9 cellular contexts compared by ENCODE assay signal in the genomic region with DNA sequence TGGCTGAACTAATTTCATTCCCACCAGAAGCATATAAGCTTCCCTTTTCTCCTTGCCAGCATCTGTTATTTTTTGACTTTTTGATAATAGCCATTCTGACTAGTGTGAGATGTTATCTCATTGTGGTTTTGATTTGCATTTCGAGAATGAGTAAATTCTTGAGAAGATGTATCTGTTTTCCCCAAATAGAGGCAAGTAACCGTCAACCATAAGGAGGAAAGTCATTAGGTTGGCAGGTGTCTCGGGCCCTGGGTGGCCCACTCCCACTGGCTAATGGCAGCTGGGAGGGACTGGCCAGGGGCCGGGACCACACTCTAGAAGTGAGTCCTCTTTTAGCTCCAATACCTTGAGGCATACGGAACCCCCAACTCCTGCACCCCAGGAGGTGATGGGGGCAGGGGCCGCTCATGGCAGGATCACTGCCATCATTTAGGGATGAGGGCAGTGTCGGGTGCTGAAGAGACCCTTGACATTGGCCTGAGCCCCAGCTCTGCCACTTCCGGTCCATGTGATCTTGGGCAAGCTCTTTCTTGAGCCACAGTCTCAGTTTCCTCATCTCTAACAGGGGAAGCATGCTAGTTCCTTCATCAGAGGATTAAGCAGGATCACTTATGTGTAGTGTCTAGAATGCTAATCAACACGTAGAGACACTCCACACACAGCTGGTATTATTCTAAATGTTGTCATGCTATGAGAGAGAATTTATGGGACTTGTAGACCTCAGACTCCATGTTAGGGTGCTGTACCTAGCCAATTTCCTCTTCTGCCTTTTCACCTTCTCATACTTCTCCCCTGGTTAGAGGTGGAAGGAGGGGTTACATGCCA. TPM values are rescaled to one million over a fixed set of nuclear protein-coding genes. Genes with fewer than 3 reads are reported as not detected.
A peak's percentile ranks its signal among the peaks of the same experiment; 100 is the strongest.
DNase-seq lines count a peak whose midpoint lies in the region; ATAC-seq and TF ChIP-seq lines count a peak whose summit lies in the region.
"Had no signal": no experiment of that assay in that cellular context is flagged by ENCODE, and none has a peak within 500 bp of the region (broad histone marks: within the 10 kb centered on the region; RNA-seq: fewer than 3 reads in every experiment).

No MANE protein-coding gene starts in this region.

- POLR2A ChIA-PET in activated CD4-positive, alpha-beta memory T cell treated with anti-CD3 and anti-CD28 coated beads for 36 hours (lab: Charles Lee), result interaction anchor here (0.6 to 3.0 kb wide), 9 partner anchors 9 to 475 kb away, joined by 3 to 14 read pairs (median 3); a partner anchor contains a TSS

- no peaks in the 10 kb centered on the region for H3K27me3 ChIP-seq in upper lobe of right lung
- H3K27me3 ChIP-seq in left ventricle myocardium inferior (ENCODE audit: low read depth), result peaks cover 64% of the 10 kb centered on the region

- H3K36me3 ChIP-seq in upper lobe of right lung (no peaks in the 10 kb centered on the region), left ventricle myocardium inferior (no peaks in the 10 kb centered on the region)

- DNase-seq in stimulated activated CD4-positive, alpha-beta T cell treated with anti-CD3 and anti-CD28 coated beads, Interleukin-12 subunit alpha, Interleukin-12 subunit beta, amount 100 ng/mL, for 48 hours (ENCODE audit: low read depth in 2 of 3, low spot score in 1 of 3), result peak in 2 of 3 donors; percentile 32 to 41
- no peak for DNase-seq in stimulated activated CD4-positive, alpha-beta T cell treated with anti-CD3 and anti-CD28 coated beads, Interleukin-12 subunit alpha, Interleukin-12 subunit beta, amount 100 ng/mL, for 4 hours
- DNase-seq in activated CD4-positive, alpha-beta memory T cell treated with anti-CD3 and anti-CD28 coated beads for 36 hours, result peak; percentile 82
- DNase-seq in upper lobe of right lung (no peak), GDM1 (lab: John Stamatoyannopoulos, UW) (no peak), left ventricle myocardium inferior (no peak), NCI-H2029 (lab: John Stamatoyannopoulos, UW) (no peak)

- H3K27me3 Mint-ChIP-seq in activated CD4-positive, alpha-beta memory T cell treated with anti-CD3 and anti-CD28 coated beads for 36 hours, result no peaks in the 10 kb centered on the region

- intact Hi-C loops in activated CD4-positive, alpha-beta memory T cell treated with anti-CD3 and anti-CD28 coated beads for 36 hours (cut with micrococcal nuclease), result loop anchor here (1.0 to 2.0 kb wide), 8 partner anchors 8 to 207 kb away; a partner anchor contains a TSS
- intact Hi-C loops in upper lobe of right lung (cut with DNase I), result no loop called here
- intact Hi-C loops in left ventricle myocardium inferior (cut with micrococcal nuclease), result no loop called here

- TF ChIP-seq CTCF in upper lobe of right lung (IDR thresholded peaks at IDR 0.05), result no peak
- TF ChIP-seq CTCF in left ventricle myocardium inferior (IDR thresholded peaks at IDR 0.05; ENCODE audit: borderline replicate concordance), result no peak

- peak overlapping the region; percentile 90 for H3K27ac Mint-ChIP-seq in activated CD4-positive, alpha-beta memory T cell treated with anti-CD3 and anti-CD28 coated beads for 36 hours

- peaks cover 14% of the 10 kb centered on the region for H3K4me1 ChIP-seq in upper lobe of right lung
- H3K4me1 ChIP-seq in left ventricle myocardium inferior, result no peaks in the 10 kb centered on the region

- no peaks in the 10 kb centered on the region for H3K9me3 ChIP-seq in upper lobe of right lung
- H3K9me3 ChIP-seq in left ventricle myocardium inferior (replicated peaks), result no peaks in the 10 kb centered on the region

- H3K9me3 Mint-ChIP-seq in activated CD4-positive, alpha-beta memory T cell treated with anti-CD3 and anti-CD28 coated beads for 36 hours, result no peaks in the 10 kb centered on the region

- H3K4me3 ChIP-seq in upper lobe of right lung, result no peak overlapping the region
- no peak overlapping the region for H3K4me3 ChIP-seq in left ventricle myocardium inferior

- H3K4me3 Mint-ChIP-seq in activated CD4-positive, alpha-beta memory T cell treated with anti-CD3 and anti-CD28 coated beads for 36 hours, result peak overlapping the region; percentile 16

- ATAC-seq in HG03135 (IDR thresholded peaks at IDR 0.05; ENCODE audit: unreplicated experiment) (peak; percentile 62), upper lobe of right lung (peak; percentile 47)

- H3K4me1 Mint-ChIP-seq in activated CD4-positive, alpha-beta memory T cell treated with anti-CD3 and anti-CD28 coated beads for 36 hours (ENCODE audit: low read depth), result peaks cover 68% of the 10 kb centered on the region

- H3K27ac ChIP-seq in upper lobe of right lung (peak overlapping the region; percentile 4), left ventricle myocardium inferior (replicated peaks) (no peak overlapping the region)
- H3K27ac ChIP-seq: C4-2B had no signal

- no peaks in the 10 kb centered on the region for H3K36me3 Mint-ChIP-seq in activated CD4-positive, alpha-beta memory T cell treated with anti-CD3 and anti-CD28 coated beads for 36 hours

- CTCF ChIA-PET in activated CD4-positive, alpha-beta memory T cell treated with anti-CD3 and anti-CD28 coated beads for 36 hours (lab: Charles Lee), result interaction anchor here (0.7 to 6.4 kb wide), 11 partner anchors 9 to 262 kb away, joined by 3 to 30 read pairs (median 4); a partner anchor contains a TSS

RNA-seq across cellular contexts. Expression of a gene that starts 44.3 kb away (rescaled TPM):
- 1 to 10 TPM; 6.4 to 8.7 TPM for total RNA-seq in activated CD4-positive, alpha-beta memory T cell treated with anti-CD3 and anti-CD28 coated beads for 36 hours
- 8.7 TPM for total RNA-seq in upper lobe of right lung
- 1.6 TPM for total RNA-seq in left ventricle myocardium inferior

Comparison
In these comparisons a context has a peak if more than half of its experiments do, and no peak if none do; other contexts are left out.
1. DNase-seq: peak in stimulated activated CD4-positive, alpha-beta T cell treated with anti-CD3 and anti-CD28 coated beads, Interleukin-12 subunit alpha, Interleukin-12 subunit beta, amount 100 ng/mL, for 48 hours (2 of 3) and activated CD4-positive, alpha-beta memory T cell treated with anti-CD3 and anti-CD28 coated beads for 36 hours (single experiment); none in stimulated activated CD4-positive, alpha-beta T cell treated with anti-CD3 and anti-CD28 coated beads, Interleukin-12 subunit alpha, Interleukin-12 subunit beta, amount 100 ng/mL, for 4 hours (single experiment), upper lobe of right lung (single experiment), GDM1 (single experiment), left ventricle myocardium inferior (single experiment) and NCI-H2029 (single experiment).